In genomic region chr20:37988555-37988954, GRCh38 we compare ENCODE assay signal across 1 cellular context.
TF ChIP-seq lines count a peak whose summit lies in the region.

No MANE protein-coding gene starts in this region.

TF ChIP-seq in HepG2, 621 proteins besides CTCF, POLR2A, EP300 and RAD21 (continued from another document):
- TF ChIP-seq ZNF746 (CRISPR knock-in tag; IDR thresholded peaks at IDR 0.05), result no peak
- no peak for TF ChIP-seq LBX2 (CRISPR knock-in tag; IDR thresholded peaks at IDR 0.05; ENCODE audit: borderline replicate concordance)
- TF ChIP-seq ZNF232 (CRISPR knock-in tag; IDR thresholded peaks at IDR 0.05; ENCODE audit: borderline replicate concordance), result no peak
- TF ChIP-seq PATZ1 (CRISPR knock-in tag; IDR thresholded peaks at IDR 0.05), result no peak
- TF ChIP-seq MZF1 (CRISPR knock-in tag; IDR thresholded peaks at IDR 0.05; ENCODE audit: borderline replicate concordance), result no peak
- TF ChIP-seq TERF1 (CRISPR knock-in tag; IDR thresholded peaks at IDR 0.05), result no peak
- no peak for TF ChIP-seq MEIS1 (CRISPR knock-in tag; IDR thresholded peaks at IDR 0.05; ENCODE audit: borderline replicate concordance)
- no peak for TF ChIP-seq GATAD2A (CRISPR knock-in tag; IDR thresholded peaks at IDR 0.05)
- TF ChIP-seq ZNF431 (CRISPR knock-in tag; IDR thresholded peaks at IDR 0.05; ENCODE audit: borderline replicate concordance, low read depth), result no peak
- TF ChIP-seq ZNF790 (CRISPR knock-in tag; IDR thresholded peaks at IDR 0.05; ENCODE audit: borderline replicate concordance), result no peak
- TF ChIP-seq ZNF737 (CRISPR knock-in tag; IDR thresholded peaks at IDR 0.05; ENCODE audit: borderline replicate concordance), result no peak
- TF ChIP-seq ETV6 (CRISPR knock-in tag; conservative IDR thresholded peaks at IDR 0.05), result no peak
- TF ChIP-seq BRD4 (CRISPR knock-in tag; IDR thresholded peaks at IDR 0.05), result no peak
- no peak for TF ChIP-seq NFE2 (CRISPR knock-in tag; IDR thresholded peaks at IDR 0.05)
- no peak for TF ChIP-seq PLSCR1 (CRISPR knock-in tag; IDR thresholded peaks at IDR 0.05; ENCODE audit: borderline replicate concordance)
- TF ChIP-seq GATAD1 (CRISPR knock-in tag; IDR thresholded peaks at IDR 0.05), result no peak
- TF ChIP-seq HCFC1 (IDR thresholded peaks at IDR 0.05; ENCODE audit: low read depth, low read length), result no peak
TF ChIP-seq in HepG2: peak in this region for 0.
